22 cellular contexts compared by ENCODE assay signal in genomic region chr4:75769044-75769443, GRCh38. TPM values are rescaled to one million over a fixed set of nuclear protein-coding genes. Genes with fewer than 3 reads are reported as not detected.
A peak's percentile ranks its signal among the peaks of the same experiment; 100 is the strongest.
DNase-seq lines count a peak whose midpoint lies in the region; ATAC-seq and TF ChIP-seq lines count a peak whose summit lies in the region.
"Had no signal": no experiment of that assay in that cellular context is flagged by ENCODE, and none has a peak within 500 bp of the region (broad histone marks: within the 10 kb centered on the region; RNA-seq: fewer than 3 reads in every experiment).

No MANE protein-coding gene starts in this region.

- H3K14ac ChIP-seq in neuronal stem cell (ENCODE audit: low read length) = no peak overlapping the region

- H3K4me2 ChIP-seq in SK-N-SH (peak overlapping the region; percentile 57), fibroblast of lung (ENCODE audit: extremely low read depth, insufficient read depth, low read length) (peak overlapping the region; percentile 40), osteoblast (ENCODE audit: insufficient read depth, low read length) (peak overlapping the region; percentile 20), neuronal stem cell (ENCODE audit: insufficient read depth, low read length, poor library complexity, severe bottlenecking) (no peak overlapping the region)

- H2BK12ac ChIP-seq in neuronal stem cell (ENCODE audit: low read length) = no peak overlapping the region

- TF ChIP-seq CTCF in BJ (IDR thresholded peaks at IDR 0.05; ENCODE audit: insufficient read depth, low read depth, low read length) = no peak
- no peak for TF ChIP-seq CTCF in SK-N-SH (IDR thresholded peaks at IDR 0.05)
- no peak for TF ChIP-seq CTCF in fibroblast of lung (conservative IDR thresholded peaks at IDR 0.05 in 1 of 2, IDR thresholded peaks at IDR 0.05 in 1 of 2; ENCODE audit: low read depth in 1 of 2, low read length in 2 of 2)
- no peak for TF ChIP-seq CTCF in osteoblast (IDR thresholded peaks at IDR 0.05; ENCODE audit: extremely low read depth, low read depth, low read length)
- TF ChIP-seq CTCF in esophagus muscularis mucosa (IDR thresholded peaks at IDR 0.05) = no peak

- H3K9me3 ChIP-seq in SK-N-SH = no peaks in the 10 kb centered on the region
- H3K9me3 ChIP-seq in fibroblast of lung (ENCODE audit: control insufficient read depth, insufficient read depth, low read depth, low read length) = no peaks in the 10 kb centered on the region
- H3K9me3 ChIP-seq in osteoblast (ENCODE audit: low read depth, low read length) = no peaks in the 10 kb centered on the region
- no peaks in the 10 kb centered on the region for H3K9me3 ChIP-seq in neuronal stem cell (replicated peaks in 1 of 2; ENCODE audit: control insufficient read depth in 2 of 2, insufficient read depth in 1 of 2, low read depth in 1 of 2, low read length in 2 of 2)
- no peaks in the 10 kb centered on the region for H3K9me3 ChIP-seq in esophagus muscularis mucosa
- H3K9me3 ChIP-seq: BE2C, body of pancreas, heart right ventricle had no signal

- peak overlapping the region; percentile 28; the same call in 1 of the 2 replicates for H3K9ac ChIP-seq in SK-N-SH
- no peak overlapping the region for H3K9ac ChIP-seq in fibroblast of lung (ENCODE audit: insufficient read depth, low read length)
- H3K9ac ChIP-seq in neuronal stem cell (ENCODE audit: low read depth, low read length, poor library complexity) = no peak overlapping the region

- no peaks in the 10 kb centered on the region for H4K20me1 ChIP-seq in SK-N-SH (ENCODE audit: insufficient read depth)
- H4K20me1 ChIP-seq in fibroblast of lung (ENCODE audit: control insufficient read depth, extremely low read depth, insufficient read depth, low read length) = peaks cover 2% of the 10 kb centered on the region
- H4K20me1 ChIP-seq in osteoblast (ENCODE audit: insufficient read depth, low read length) = no peaks in the 10 kb centered on the region

- TF ChIP-seq EP300 in SK-N-SH (IDR thresholded peaks at IDR 0.05; ENCODE audit: borderline replicate concordance in 1 of 2, low read depth in 1 of 2, low read length in 1 of 2) (no peak), esophagus muscularis mucosa (IDR thresholded peaks at IDR 0.05) (no peak)

- H3K4ac ChIP-seq in neuronal stem cell (ENCODE audit: low read length) = no peak overlapping the region

- no peak overlapping the region for H3K23ac ChIP-seq in neuronal stem cell (ENCODE audit: low read depth, low read length, poor library complexity)

- H3F3A ChIP-seq in SK-N-SH (replicated peaks; ENCODE audit: insufficient read depth) = peaks cover 20% of the 10 kb centered on the region

- H3K79me1 ChIP-seq in neuronal stem cell (ENCODE audit: low read depth, low read length) = no peaks in the 10 kb centered on the region

- H3K4me1 ChIP-seq in SK-N-SH (ENCODE audit: control insufficient read depth in 1 of 2, insufficient read depth in 2 of 2, low read depth in 1 of 2, low read length in 1 of 2) (no peaks in the 10 kb centered on the region; a peak in 2 of 4 replicates), fibroblast of lung (ENCODE audit: control insufficient read depth, extremely low read depth, insufficient read depth, low read length) (peaks cover 4% of the 10 kb centered on the region), osteoblast (ENCODE audit: insufficient read depth, low read length) (peaks cover 6% of the 10 kb centered on the region), neuronal stem cell (ENCODE audit: control insufficient read depth in 2 of 2, insufficient read depth in 1 of 2, low read depth in 1 of 2, low read length in 2 of 2) (no peaks in the 10 kb centered on the region), esophagus muscularis mucosa (peaks cover 0 to 9% (median 8%) of the 10 kb centered on the region in 4 donors)
- H3K4me1 ChIP-seq: BE2C, body of pancreas had no signal

- POLR2A ChIA-PET in BJ (lab: Charles Lee) = no interaction called here
- POLR2A ChIA-PET in SK-N-SH (lab: Yijun Ruan, JAX) = no interaction called here

- CTCF ChIA-PET in BJ (lab: Yijun Ruan, JAX) = interaction anchor here (1.0 to 1.2 kb wide), 3 partner anchors 10 to 79 kb away, joined by 3 to 4 read pairs (median 3); no protein-coding TSS in a partner anchor
- CTCF ChIA-PET in SK-N-SH (lab: Yijun Ruan, JAX) = interaction anchor here (0.7 kb wide), 1 partner anchor 22 kb away, joined by 3 read pairs; no protein-coding TSS in a partner anchor

- no peak overlapping the region for H4K8ac ChIP-seq in neuronal stem cell (ENCODE audit: low read depth, low read length)

- no peak overlapping the region for H2BK15ac ChIP-seq in neuronal stem cell (ENCODE audit: low read length)

- no peaks in the 10 kb centered on the region for H3K9me2 ChIP-seq in SK-N-SH

- H3K79me2 ChIP-seq in SK-N-SH (ENCODE audit: insufficient read depth) (no peaks in the 10 kb centered on the region), fibroblast of lung (ENCODE audit: control insufficient read depth, insufficient read depth, low read length) (peaks cover 2% of the 10 kb centered on the region), osteoblast (ENCODE audit: insufficient read depth, low read length) (peaks cover 7% of the 10 kb centered on the region)

- H3K4me3 ChIP-seq in BJ (ENCODE audit: low read depth, low read length) = no peak overlapping the region
- H3K4me3 ChIP-seq in SK-N-SH (ENCODE audit: low read depth in 2 of 2, low read length in 1 of 2) = no peak overlapping the region; a peak in 1 of 4 replicates
- no peak overlapping the region for H3K4me3 ChIP-seq in fibroblast of lung (replicated peaks in 1 of 4; ENCODE audit: control extremely low read depth in 1 of 4, insufficient read depth in 1 of 4, low read depth in 3 of 4, low read length in 4 of 4)
- H3K4me3 ChIP-seq in osteoblast (ENCODE audit: insufficient read depth, low read length) = no peak overlapping the region
- H3K4me3 ChIP-seq in neuronal stem cell (ENCODE audit: low read length in 2 of 2) = no peak overlapping the region
- H3K4me3 ChIP-seq in esophagus muscularis mucosa = no peak overlapping the region
- H3K4me3 ChIP-seq: body of pancreas, heart right ventricle had no signal

- peak; percentile 26 for DNase-seq in BJ (ENCODE audit: low read depth)
- DNase-seq in SK-N-SH = no peak
- DNase-seq in fibroblast of lung (ENCODE audit: low read depth in 2 of 2) = peak in 1 of 2 donors; percentile 44
- DNase-seq in osteoblast (ENCODE audit: insufficient read length, low spot score, missing footprints) = no peak
- DNase-seq in neuronal stem cell (ENCODE audit: low spot score) = no peak
- no peak for DNase-seq in NCI-H187 (lab: John Stamatoyannopoulos, UW)
- no peak for DNase-seq in esophagus muscularis mucosa (ENCODE audit: extremely low spot score)
- DNase-seq: activated CD4-positive, alpha-beta T cell treated with anti-CD3 and anti-CD28 coated beads, Interleukin-2, amount 50 U/mL, for 1 hour; activated naive CD4-positive, alpha-beta T cell treated with anti-CD3 and anti-CD28 coated beads for 36 hours; activated T-cell treated with anti-CD3 and anti-CD28 coated beads for 4 hours; BE2C; body of pancreas; DMS 273 treated with DMSO at 0.1 percent for 48 hours; erythroblast; GF-D8; heart right ventricle; islet precursor cell; midbrain; NCI-H2029; right cardiac atrium; stimulated activated naive CD8-positive, alpha-beta T cell treated with anti-CD3 and anti-CD28 coated beads, Interleukin-15, Interleukin-2, amounts not matched to agents 100 U/mL and 50 U/mL, for 24 hours had no signal

- no peak for ATAC-seq in HG02588 (IDR thresholded peaks at IDR 0.05; ENCODE audit: unreplicated experiment)
- ATAC-seq: body of pancreas; heart right ventricle; right cardiac atrium; stimulated activated naive CD8-positive, alpha-beta T cell treated with anti-CD3 and anti-CD28 coated beads, Interleukin-15, Interleukin-2, amounts not matched to agents 100 U/mL and 50 U/mL, for 24 hours had no signal

- TF ChIP-seq RAD21 in SK-N-SH (IDR thresholded peaks at IDR 0.05; ENCODE audit: low read length) = no peak

- TF ChIP-seq POLR2A in esophagus muscularis mucosa (IDR thresholded peaks at IDR 0.05; ENCODE audit: low read depth) = no peak

- no peak overlapping the region for H2AK5ac ChIP-seq in neuronal stem cell (ENCODE audit: low read depth, low read length)

- no peak overlapping the region for H3K18ac ChIP-seq in neuronal stem cell (ENCODE audit: low read length)

- H3K27ac ChIP-seq in SK-N-SH (ENCODE audit: low read depth in 2 of 2, low read length in 1 of 2) = peak overlapping the region in 1 of 2 experiments; percentile 66; a peak in 2 of 4 replicates
- peak overlapping the region; percentile 31 for H3K27ac ChIP-seq in fibroblast of lung (ENCODE audit: insufficient read depth, low read length)
- H3K27ac ChIP-seq in osteoblast (ENCODE audit: low read depth, low read length) = peak overlapping the region; percentile 68
- H3K27ac ChIP-seq in neuronal stem cell (replicated peaks; ENCODE audit: low read length) = no peak overlapping the region
- H3K27ac ChIP-seq in esophagus muscularis mucosa (replicated peaks in 1 of 4) = no peak overlapping the region
- H3K27ac ChIP-seq: body of pancreas, heart right ventricle had no signal

- peaks cover 1% of the 10 kb centered on the region for H3K36me3 ChIP-seq in BJ (ENCODE audit: control insufficient read depth, insufficient read depth, low read length)
- peaks cover 38 to 64% of the 10 kb centered on the region in 2 experiments for H3K36me3 ChIP-seq in SK-N-SH (replicated peaks in 1 of 2; ENCODE audit: control insufficient read depth in 1 of 2, insufficient read depth in 2 of 2, low read length in 1 of 2)
- H3K36me3 ChIP-seq in fibroblast of lung (ENCODE audit: control insufficient read depth, insufficient read depth, low read length) = peaks cover under 1% of the 10 kb centered on the region
- peaks cover 35% of the 10 kb centered on the region for H3K36me3 ChIP-seq in osteoblast (ENCODE audit: insufficient read depth, low read length)
- H3K36me3 ChIP-seq in neuronal stem cell (replicated peaks in 1 of 2; ENCODE audit: control insufficient read depth in 2 of 2, insufficient read depth in 2 of 2, low read length in 2 of 2) = peaks cover 2 to 50% of the 10 kb centered on the region in 2 donors
- peaks cover 0 to 57% (median 22%) of the 10 kb centered on the region in 4 donors for H3K36me3 ChIP-seq in esophagus muscularis mucosa

- intact Hi-C loops in esophagus muscularis mucosa (cut with DNase I) = no loop called here

- H2AFZ ChIP-seq in SK-N-SH (ENCODE audit: low read depth) = no peak overlapping the region
- no peak overlapping the region for H2AFZ ChIP-seq in fibroblast of lung (ENCODE audit: low read length)
- no peak overlapping the region for H2AFZ ChIP-seq in osteoblast (ENCODE audit: low read length)
- H2AFZ ChIP-seq in neuronal stem cell (ENCODE audit: low read length) = no peak overlapping the region

- no peak overlapping the region for H2BK120ac ChIP-seq in neuronal stem cell (ENCODE audit: low read depth, low read length)

- H4K91ac ChIP-seq in neuronal stem cell (ENCODE audit: low read depth, low read length, poor library complexity) = no peak overlapping the region

- H3K27me3 ChIP-seq in BJ (ENCODE audit: control insufficient read depth, insufficient read depth, low read length) (no peaks in the 10 kb centered on the region), SK-N-SH (ENCODE audit: insufficient read depth) (no peaks in the 10 kb centered on the region), fibroblast of lung (ENCODE audit: control insufficient read depth, insufficient read depth, low read length) (no peaks in the 10 kb centered on the region), osteoblast (ENCODE audit: insufficient read depth, low read length) (no peaks in the 10 kb centered on the region), neuronal stem cell (ENCODE audit: control insufficient read depth in 3 of 3, insufficient read depth in 3 of 3, low read depth in 1 of 3, low read length in 3 of 3) (no peaks in the 10 kb centered on the region), esophagus muscularis mucosa (no peaks in the 10 kb centered on the region)
- H3K27me3 ChIP-seq: BE2C, body of pancreas, heart right ventricle had no signal

- H2BK5ac ChIP-seq in neuronal stem cell (ENCODE audit: low read length) = no peak overlapping the region

RNA-seq across cellular contexts. Expression of gene USO1, which starts 44.7 kb away (rescaled TPM):
- polyA plus RNA-seq in BJ (2011; rRNA removed) = 41.3 and 90.3 TPM in 2 replicates
- 27.6 and 32.5 TPM in 2 replicates for polyA minus RNA-seq in BJ (2011; rRNA and poly(A)+ RNA removed)
- 25.6 and 38.8 TPM in 2 replicates for polyA plus RNA-seq in SK-N-SH (2012; rRNA removed)
- 41.4 and 46.9 TPM in 2 replicates for polyA plus RNA-seq in SK-N-SH (2012; cell fraction: cytosol; rRNA removed)
- polyA plus RNA-seq in SK-N-SH (2012; cell fraction: nucleus; rRNA removed) = 13.3 and 32.7 TPM in 2 replicates
- 101 and 123 TPM in 2 replicates for total RNA-seq in fibroblast of lung
- polyA plus RNA-seq in fibroblast of lung = 83.5 and 130 TPM in 2 replicates
- polyA plus RNA-seq in fibroblast of lung (2012) = 56.4 and 82.8 TPM in 2 replicates
- polyA minus RNA-seq in fibroblast of lung (ENCODE audit: low replicate concordance) = 24.2 and 27.1 TPM in 2 replicates
- 120 and 122 TPM in 2 replicates for total RNA-seq in osteoblast
- polyA plus RNA-seq in neuronal stem cell (2013, experiment 1 of 2) = 48.2 TPM
- polyA plus RNA-seq in neuronal stem cell (2013, experiment 2 of 2) = 49.8 TPM
- 100 to 1,000 TPM in 1 of 4 donors, 10 to 100 TPM in 3; 61.0 to 103 (median 74.4) TPM for total RNA-seq in esophagus muscularis mucosa

Comparison
In these comparisons a context has a peak if more than half of its experiments do, and no peak if none do; other contexts are left out.
1. H3K27ac ChIP-seq: peak in fibroblast of lung (single experiment) and osteoblast (single experiment); none in neuronal stem cell (single experiment) and esophagus muscularis mucosa (0 of 4).